ENCODE assay signal across 8 cellular contexts in the genomic region with DNA sequence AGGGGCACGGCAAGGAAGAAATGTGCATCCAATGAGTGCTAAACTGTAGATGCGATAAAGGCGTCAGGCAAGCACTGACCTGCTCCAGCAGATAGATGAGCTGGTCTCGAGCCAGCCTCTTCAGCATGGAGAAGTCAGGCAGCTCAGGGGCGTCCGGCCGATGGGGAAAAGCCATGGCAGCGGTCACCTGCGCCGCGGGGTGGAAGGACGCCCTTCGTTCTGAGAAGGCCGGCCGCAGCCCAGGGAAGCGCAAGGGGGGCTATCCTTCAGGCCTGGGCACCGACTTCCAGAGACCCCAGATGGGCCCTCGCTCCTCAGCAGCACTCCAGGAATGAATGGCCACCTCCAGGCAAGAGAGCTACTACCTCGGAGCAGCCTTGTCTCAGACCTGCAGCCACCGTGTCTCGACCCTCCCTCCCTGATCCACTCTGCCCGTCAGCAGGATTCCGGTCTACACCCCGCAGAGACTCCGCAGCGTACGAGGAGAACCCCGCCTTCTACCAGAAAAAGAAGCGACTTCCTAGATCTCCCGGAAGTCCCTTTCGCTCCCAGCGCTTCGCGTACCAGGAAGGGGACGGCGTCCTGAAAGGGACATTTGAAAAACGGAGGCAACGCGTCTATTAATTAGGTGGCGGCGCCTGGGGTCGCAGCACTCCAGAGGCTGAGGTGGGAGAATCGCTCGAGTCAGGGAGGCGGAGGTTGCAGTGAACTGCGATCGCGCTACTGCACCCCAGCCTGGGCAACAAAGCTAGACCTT. TPM values are rescaled to one million over a fixed set of nuclear protein-coding genes. Genes with fewer than 3 reads are reported as not detected.
DNase-seq lines count a peak whose midpoint lies in the region; ATAC-seq, FAIRE-seq and TF ChIP-seq lines count a peak whose summit lies in the region.

A gene (minus strand): TSS at position 520 of the 757 bp plus-strand sequence. CDS start 345 bp downstream, at position 175.

- H3K27ac ChIP-seq in DND-41 (ENCODE audit: low read length) (peak within 1 kb of the TSS; percentile 80), foreskin keratinocyte (peak within 1 kb of the TSS; percentile 17), neural progenitor cell (no peak within 1 kb of the TSS), stomach smooth muscle (ENCODE audit: low read length) (peak within 1 kb of the TSS; percentile 37)

- TF ChIP-seq POLR2A in H54 (IDR thresholded peaks at IDR 0.05; ENCODE audit: low read depth, low read length) = peak; percentile 60

- peak within 1 kb of the TSS; percentile 94 for H3K4me2 ChIP-seq in DND-41 (ENCODE audit: insufficient read depth, low read length)
- peak within 1 kb of the TSS; percentile 84 for H3K4me2 ChIP-seq in neural progenitor cell

- no peaks in the 10 kb centered on the region for H3K27me3 ChIP-seq in DND-41 (ENCODE audit: insufficient read depth, low read length, poor library complexity)
- H3K27me3 ChIP-seq in MG63 = no peaks in the 10 kb centered on the region
- no peaks in the 10 kb centered on the region for H3K27me3 ChIP-seq in foreskin keratinocyte
- H3K27me3 ChIP-seq in neural progenitor cell = no peaks in the 10 kb centered on the region
- no peaks in the 10 kb centered on the region for H3K27me3 ChIP-seq in stomach smooth muscle (ENCODE audit: control insufficient read depth in 1 of 2, insufficient read depth in 2 of 2, low read length in 2 of 2)

- H2AFZ ChIP-seq in DND-41 (ENCODE audit: low read depth, low read length) (peak within 1 kb of the TSS; percentile 79), neural progenitor cell (replicated peaks) (peak within 1 kb of the TSS; percentile 43)

- TF ChIP-seq CTCF in DND-41 (IDR thresholded peaks at IDR 0.05; ENCODE audit: borderline replicate concordance, extremely low read depth, low read length, poor library complexity, severe bottlenecking) = no peak
- no peak for TF ChIP-seq CTCF in foreskin keratinocyte (conservative IDR thresholded peaks at IDR 0.05)
- peak; percentile 13 for TF ChIP-seq CTCF in neural progenitor cell (IDR thresholded peaks at IDR 0.05)

- no peaks in the 10 kb centered on the region for H3K9me3 Mint-ChIP-seq in neural progenitor cell

- peaks cover 22% of the 10 kb centered on the region for H3K4me1 Mint-ChIP-seq in neural progenitor cell

- ATAC-seq in DND-41 (ENCODE audit: insufficient read depth, low read depth) = peak; percentile 91
- peak; percentile 91 for ATAC-seq in foreskin keratinocyte

- H3K79me2 ChIP-seq in DND-41 (ENCODE audit: insufficient read depth, low read length) (peaks cover 49% of the 10 kb centered on the region), neural progenitor cell (ENCODE audit: low read depth) (peaks cover 27% of the 10 kb centered on the region)

- H3K4me3 ChIP-seq in DND-41 (ENCODE audit: low read depth in 1 of 2, low read length in 2 of 2) (peak within 1 kb of the TSS; percentile 76 to 88), MG63 (peak within 1 kb of the TSS; percentile 80), neural progenitor cell (peak within 1 kb of the TSS; percentile 80), stomach smooth muscle (ENCODE audit: low read length in 2 of 2) (peak within 1 kb of the TSS; percentile 94 to 98)

- no peaks in the 10 kb centered on the region for H3K27me3 Mint-ChIP-seq in neural progenitor cell (ENCODE audit: insufficient read depth, low read depth)

- H3K4me1 ChIP-seq in DND-41 (ENCODE audit: insufficient read depth, low read length) (peaks cover 33% of the 10 kb centered on the region), foreskin keratinocyte (peaks cover 12% of the 10 kb centered on the region), neural progenitor cell (peaks cover 12% of the 10 kb centered on the region), stomach smooth muscle (ENCODE audit: control insufficient read depth, insufficient read depth, low read length) (peaks cover 12% of the 10 kb centered on the region)

- H3K9me3 ChIP-seq in DND-41 (ENCODE audit: insufficient read depth, low read length, severe bottlenecking) (no peaks in the 10 kb centered on the region), MG63 (no peaks in the 10 kb centered on the region), neural progenitor cell (ENCODE audit: low read depth) (no peaks in the 10 kb centered on the region), stomach smooth muscle (ENCODE audit: control insufficient read depth in 2 of 2, low read length in 2 of 2) (no peaks in the 10 kb centered on the region)

- H3K27ac Mint-ChIP-seq in neural progenitor cell = peak within 1 kb of the TSS; percentile 94

- peaks cover 1% of the 10 kb centered on the region for H3K36me3 Mint-ChIP-seq in neural progenitor cell

- DNase-seq in DND-41 (peak; percentile 88), H54 (ENCODE audit: insufficient read length, low spot score) (peak; percentile 50), MG63 (peak; percentile 86), SIG-M5 (lab: John Stamatoyannopoulos, UW) (peak; percentile 35), activated gamma-delta T cell (lab: John Stamatoyannopoulos, UW) (peak; percentile 14), foreskin keratinocyte (peak; percentile 54 to 75), neural progenitor cell (ENCODE audit: low spot score) (peak; percentile 93)

- H3K4me3 Mint-ChIP-seq in neural progenitor cell = peak within 1 kb of the TSS; percentile 98

- H4K20me1 ChIP-seq in DND-41 (ENCODE audit: insufficient read depth, low read length) (0 out of 2 replicates have a peak, but pooled peaks cover 2% of the 10 kb centered on the region), neural progenitor cell (ENCODE audit: low read depth) (no peaks in the 10 kb centered on the region)

- no peak for FAIRE-seq in H54 (lab: Jason Lieb, UNC)

- H3F3A ChIP-seq in neural progenitor cell (ENCODE audit: low read depth) = no peaks in the 10 kb centered on the region

- H3K9ac ChIP-seq in DND-41 (ENCODE audit: low read depth, low read length) = peak within 1 kb of the TSS; percentile 87
- H3K9ac ChIP-seq in neural progenitor cell = peak within 1 kb of the TSS; percentile 76
- H3K9ac ChIP-seq in stomach smooth muscle (ENCODE audit: low read length in 2 of 2) = peak within 1 kb of the TSS; percentile 79 to 90

- H3K36me3 ChIP-seq in DND-41 (ENCODE audit: insufficient read depth, low read length) = peaks cover 6% of the 10 kb centered on the region
- 0 out of 2 replicates have a peak, but pooled peaks cover 2% of the 10 kb centered on the region for H3K36me3 ChIP-seq in MG63
- no peaks in the 10 kb centered on the region for H3K36me3 ChIP-seq in neural progenitor cell
- H3K36me3 ChIP-seq in stomach smooth muscle (ENCODE audit: control insufficient read depth in 2 of 2, insufficient read depth in 2 of 2, low read length in 2 of 2) = peaks cover 0 to 2% of the 10 kb centered on the region in 2 donors

RNA-seq across cellular contexts. Expression of the gene that starts here (rescaled TPM):
- total RNA-seq in MG63 (2014; rRNA removed; shearing (Covaris generic); ENCODE audit: low replicate concordance) = 3.2 and 14.6 TPM in 2 replicates
- total RNA-seq in foreskin keratinocyte = 15.3 and 15.8 TPM in 2 replicates
- polyA plus RNA-seq in foreskin keratinocyte = 14.8 and 19.0 TPM in 2 replicates
- 13.0 and 13.9 TPM in 2 replicates for total RNA-seq in neural progenitor cell (ENCODE audit: low replicate concordance)

Comparison
In these comparisons a context has a peak if more than half of its experiments do, and no peak if none do; other contexts are left out.
1. DNase-seq: peak in every context shown above with its lines; median percentile 93 in neural progenitor cell; 88 in DND-41; 86 in MG63; 64 in foreskin keratinocyte; 50 in H54; 35 in SIG-M5; 14 in activated gamma-delta T cell.